Comparison of ENCODE assay signal across 14 cellular contexts in the genomic region with DNA sequence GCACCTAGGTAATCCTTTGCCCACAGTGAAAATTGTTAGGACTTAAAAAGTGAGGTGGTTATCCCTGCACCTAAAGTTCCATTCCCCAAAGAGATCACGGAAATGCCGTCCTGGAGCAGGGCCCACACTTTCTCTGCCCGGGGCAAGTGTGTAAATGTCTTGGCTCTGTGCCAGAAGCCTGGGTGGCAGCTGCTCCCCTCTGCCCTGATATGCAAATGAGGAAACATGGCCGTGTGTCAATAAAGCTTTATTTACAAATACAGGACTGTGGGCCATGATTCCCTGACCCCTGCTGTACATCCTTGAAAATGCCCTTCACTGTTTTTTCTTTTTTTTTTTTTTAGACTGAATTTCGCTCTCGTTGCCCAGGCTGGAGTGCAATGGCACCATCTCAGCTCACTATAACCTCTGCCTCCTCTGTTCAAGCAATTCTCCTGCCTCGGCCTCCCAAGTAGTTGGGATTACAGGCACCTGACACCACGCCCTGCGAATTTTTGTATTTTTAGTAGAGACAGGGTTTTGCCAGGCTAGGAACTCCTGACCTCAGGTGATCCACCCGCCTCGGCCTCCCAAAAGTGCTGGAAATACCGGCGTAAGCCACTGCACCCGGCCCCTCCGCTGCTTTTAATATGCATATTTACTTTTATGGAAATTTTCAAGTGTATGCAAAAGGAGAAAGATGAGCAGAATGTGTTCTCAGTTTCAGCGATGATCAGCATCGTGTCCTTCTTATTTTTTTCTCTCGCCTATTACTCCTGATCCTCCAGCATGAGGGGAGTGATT.
"Had no signal": no experiment of that assay in that cellular context is flagged by ENCODE, and none has a peak within 500 bp of the region (broad histone marks: within the 10 kb centered on the region; RNA-seq: fewer than 3 reads in every experiment).

No MANE protein-coding gene starts in this region.

- H3K27ac Mint-ChIP-seq: activated B cell treated with CpG ODN at 0.5 μM for 24 hours; activated CD4-positive, alpha-beta T cell treated with anti-CD3 and anti-CD28 coated beads, Interleukin-2, amount 10 ng/mL, durations not matched to agents 7 days and 5 days; activated naive CD4-positive, alpha-beta T cell treated with anti-CD3 and anti-CD28 coated beads, Interleukin-2, amount 50 U/mL, for 24 hours; activated T-helper 2 cell treated with anti-CD3 and anti-CD28 coated beads, Interferon-gamma antibody, Interleukin-2, Interleukin-4, amounts not matched to agents 10 μg/mL and 5 μg/mL and 100 μg/mL, durations not matched to agents 14 hours and 24 hours and 36 hours; mesothelial cell of epicardium had no signal

- H3K4me1 Mint-ChIP-seq: activated B cell treated with CpG ODN at 0.5 μM for 24 hours; activated CD4-positive, alpha-beta T cell treated with anti-CD3 and anti-CD28 coated beads, Interleukin-2, amount 10 ng/mL, durations not matched to agents 7 days and 5 days; activated naive CD4-positive, alpha-beta T cell treated with anti-CD3 and anti-CD28 coated beads, Interleukin-2, amount 50 U/mL, for 24 hours; mesothelial cell of epicardium had no signal

- H3K36me3 Mint-ChIP-seq: activated naive CD4-positive, alpha-beta T cell treated with anti-CD3 and anti-CD28 coated beads, Interleukin-2, amount 50 U/mL, for 24 hours; mesothelial cell of epicardium had no signal

- H3K4me3 ChIP-seq: coronary artery, pancreas, skin epidermis, stomach had no signal

- ATAC-seq: pancreas had no signal

- H3K36me3 ChIP-seq: pancreas, stomach had no signal

- H3K9me3 ChIP-seq: pancreas, stomach had no signal

- FAIRE-seq: pancreas had no signal

- H3K4me1 ChIP-seq: pancreas, stomach had no signal

- DNase-seq: activated B cell treated with CpG ODN at 0.5 μM for 24 hours; activated CD4-positive, alpha-beta T cell treated with anti-CD3 and anti-CD28 coated beads, Interleukin-2, amount 10 ng/mL, durations not matched to agents 7 days and 5 days; activated T-cell treated with anti-CD3 and anti-CD28 coated beads for 4 hours; central memory CD4-positive, alpha-beta T cell; effector CD8-positive, alpha-beta T cell; foreskin melanocyte; islet precursor cell; stomach had no signal

- H3K4me3 Mint-ChIP-seq: activated B cell treated with CpG ODN at 0.5 μM for 24 hours; activated CD4-positive, alpha-beta T cell treated with anti-CD3 and anti-CD28 coated beads, Interleukin-2, amount 10 ng/mL, durations not matched to agents 7 days and 5 days; activated naive CD4-positive, alpha-beta T cell treated with anti-CD3 and anti-CD28 coated beads, Interleukin-2, amount 50 U/mL, for 24 hours; mesothelial cell of epicardium had no signal

- H3K27me3 ChIP-seq: pancreas had no signal

- H3K27me3 Mint-ChIP-seq: activated naive CD4-positive, alpha-beta T cell treated with anti-CD3 and anti-CD28 coated beads, Interleukin-2, amount 50 U/mL, for 24 hours had no signal

- H3K9me3 Mint-ChIP-seq: activated B cell treated with CpG ODN at 0.5 μM for 24 hours; activated CD4-positive, alpha-beta T cell treated with anti-CD3 and anti-CD28 coated beads, Interleukin-2, amount 10 ng/mL, durations not matched to agents 7 days and 5 days; activated naive CD4-positive, alpha-beta T cell treated with anti-CD3 and anti-CD28 coated beads, Interleukin-2, amount 50 U/mL, for 24 hours; activated T-helper 2 cell treated with anti-CD3 and anti-CD28 coated beads, Interferon-gamma antibody, Interleukin-2, Interleukin-4, amounts not matched to agents 10 μg/mL and 5 μg/mL and 100 μg/mL, durations not matched to agents 14 hours and 24 hours and 36 hours; mesothelial cell of epicardium had no signal

- H3K27ac ChIP-seq: coronary artery, pancreas, skin epidermis, stomach had no signal
